1 cellular context compared by ENCODE assay signal in genomic region chr14:64060648-64061096, GRCh38.
TF ChIP-seq lines count a peak whose summit lies in the region.

No MANE protein-coding gene starts in this region.

TF ChIP-seq in H1, 55 proteins besides CTCF, POLR2A, EP300 and RAD21 (continued from another document):
- no peak for TF ChIP-seq SIX5 (IDR thresholded peaks at IDR 0.05; ENCODE audit: low read depth, low read length)
- TF ChIP-seq YY1 (IDR thresholded peaks at IDR 0.05; ENCODE audit: low read depth, low read length) = peak; percentile 90
- no peak for TF ChIP-seq EZH2 (IDR thresholded peaks at IDR 0.05; ENCODE audit: low read depth, low read length, severe bottlenecking)
- TF ChIP-seq CHD1 (IDR thresholded peaks at IDR 0.05; ENCODE audit: low read depth, low read length) = no peak
- TF ChIP-seq SP4 (IDR thresholded peaks at IDR 0.05; ENCODE audit: low read length) = peak; percentile 45; the same call in 1 of the 2 replicates
- no peak for TF ChIP-seq PHF8 (conservative IDR thresholded peaks at IDR 0.05; ENCODE audit: low read depth, low read length)
- TF ChIP-seq CHD2 (IDR thresholded peaks at IDR 0.05; ENCODE audit: low read length) = peak; percentile 72
- peak; percentile 96 for TF ChIP-seq TEAD4 (IDR thresholded peaks at IDR 0.05; ENCODE audit: low read depth, low read length)
- no peak for TF ChIP-seq RXRA (IDR thresholded peaks at IDR 0.05; ENCODE audit: insufficient read depth, low read depth, low read length)
- peak; percentile 78 for TF ChIP-seq CTBP2 (IDR thresholded peaks at IDR 0.05; ENCODE audit: borderline replicate concordance, insufficient read depth, insufficient read length, low read length)
- TF ChIP-seq KDM1A (IDR thresholded peaks at IDR 0.05; ENCODE audit: borderline replicate concordance, low read length) = no peak
- TF ChIP-seq KDM5A (IDR thresholded peaks at IDR 0.05; ENCODE audit: low read length) = no peak
- no peak; the same call in 1 of the 2 replicates for TF ChIP-seq GABPA (IDR thresholded peaks at IDR 0.05; ENCODE audit: borderline replicate concordance, insufficient read depth, low read length)
- TF ChIP-seq ASH2L (IDR thresholded peaks at IDR 0.05; ENCODE audit: low read length) = peak; percentile 100
- TF ChIP-seq SRF (IDR thresholded peaks at IDR 0.05; ENCODE audit: low read depth, low read length) = 0 out of 2 replicates have a peak, but pooled peaks have one; percentile 11
- TF ChIP-seq RNF2 (IDR thresholded peaks at IDR 0.05; ENCODE audit: borderline replicate concordance, low read depth, low read length, missing control alignments, poor library complexity, severe bottlenecking) = no peak
- peak; percentile 84 for TF ChIP-seq E2F6 (IDR thresholded peaks at IDR 0.05)
- no peak for TF ChIP-seq ATF3 (IDR thresholded peaks at IDR 0.05; ENCODE audit: insufficient read depth, low read depth, low read length)
- TF ChIP-seq EGR1 (IDR thresholded peaks at IDR 0.05; ENCODE audit: borderline replicate concordance, low read depth, low read length) = no peak
- no peak for TF ChIP-seq SIRT6 (IDR thresholded peaks at IDR 0.05; ENCODE audit: low read length)
- no peak for TF ChIP-seq USF2 (IDR thresholded peaks at IDR 0.05; ENCODE audit: low read length)
- no peak for TF ChIP-seq RFX5 (IDR thresholded peaks at IDR 0.05; ENCODE audit: borderline replicate concordance, low read depth, low read length)
- peak; percentile 75; the same call in 1 of the 2 replicates for TF ChIP-seq ATF2 (IDR thresholded peaks at IDR 0.05; ENCODE audit: low read length)
- TF ChIP-seq CREB1 (IDR thresholded peaks at IDR 0.05) = peak; percentile 28; the same call in 1 of the 2 replicates
- TF ChIP-seq SIN3A (conservative IDR thresholded peaks at IDR 0.05 in 1 of 2, IDR thresholded peaks at IDR 0.05 in 1 of 2; ENCODE audit: low read depth in 1 of 2, low read length in 2 of 2) = no peak
- TF ChIP-seq JUN (IDR thresholded peaks at IDR 0.05; ENCODE audit: low read depth, low read length) = no peak
- peak in 1 of 2 experiments; percentile 83; a peak in 1 of 4 replicates for TF ChIP-seq HDAC2 (IDR thresholded peaks at IDR 0.05; ENCODE audit: borderline replicate concordance in 1 of 2, low read depth in 2 of 2, low read length in 2 of 2)
- no peak for TF ChIP-seq NRF1 (IDR thresholded peaks at IDR 0.05; ENCODE audit: low read depth, low read length)
- no peak for TF ChIP-seq SP2 (IDR thresholded peaks at IDR 0.05; ENCODE audit: low read length)
- TF ChIP-seq POU5F1 (IDR thresholded peaks at IDR 0.05; ENCODE audit: low read depth, low read length) = no peak
- no peak for TF ChIP-seq CBX8 (IDR thresholded peaks at IDR 0.05; ENCODE audit: borderline replicate concordance, low read depth, low read length)
TF ChIP-seq in H1: peak in this region for 20.
